Comparison of ENCODE assay signal across 16 cellular contexts in genomic region chr21:17537299-17537698, GRCh38. TPM values are rescaled to one million over a fixed set of nuclear protein-coding genes. Genes with fewer than 3 reads are reported as not detected.
DNase-seq lines count a peak whose midpoint lies in the region; ATAC-seq, FAIRE-seq and TF ChIP-seq lines count a peak whose summit lies in the region.
"Had no signal": no experiment of that assay in that cellular context is flagged by ENCODE, and none has a peak within 500 bp of the region (broad histone marks: within the 10 kb centered on the region; RNA-seq: fewer than 3 reads in every experiment).

No MANE protein-coding gene starts in this region.

- FAIRE-seq in GM12892 (lab: Jason Lieb, UNC): no peak
- FAIRE-seq: endometrium, G401.6, K562 had no signal

- DNase-seq in ELR (ENCODE audit: low read depth): peak; percentile 27
- DNase-seq in NCI-H2227 (lab: John Stamatoyannopoulos, UW; ENCODE audit: unreplicated experiment): peak; percentile 20
- peak; percentile 14 for DNase-seq in cardiac fibroblast (ENCODE audit: low read depth in 2 of 2)
- no peak for DNase-seq in left colon
- no peak for DNase-seq in GM12892 (ENCODE audit: insufficient read length)
- no peak for DNase-seq in GM10266 (ENCODE audit: extremely low spot score)
- no peak for DNase-seq in NCI-H82 (lab: John Stamatoyannopoulos, UW)
- DNase-seq: activated CD8-positive, alpha-beta T cell treated with anti-CD3 and anti-CD28 coated beads for 36 hours; HCEC 1CT; NCI-H1436; uterus had no signal

- no peak for TF ChIP-seq POLR2A in GM12892 (IDR thresholded peaks at IDR 0.05; ENCODE audit: low read depth, low read length)

- H3K4me3 ChIP-seq in cardiac fibroblast (replicated peaks in 1 of 2; ENCODE audit: low read depth in 2 of 2, low read length in 2 of 2): no peak overlapping the region
- H3K4me3 ChIP-seq: K562, skin epidermis, uterus had no signal

- intact Hi-C loops in left colon (cut with DNase I, micrococcal nuclease): no loop called here

- TF ChIP-seq CTCF in cardiac fibroblast (IDR thresholded peaks at IDR 0.05; ENCODE audit: low read depth, low read length) (no peak), GM10266 (IDR thresholded peaks at IDR 0.05; ENCODE audit: control insufficient read depth, insufficient read depth, low read depth, missing control alignments) (no peak)

- ATAC-seq in left colon (peak; percentile 32), HG02678 (IDR thresholded peaks at IDR 0.05; ENCODE audit: unreplicated experiment) (no peak)
- ATAC-seq: activated CD8-positive, alpha-beta T cell treated with anti-CD3 and anti-CD28 coated beads for 36 hours; K562 had no signal

RNA-seq across cellular contexts. Expression of gene CXADR, which starts 24.5 kb away (rescaled TPM):
- 10 to 100 TPM; 70.5 to 79.2 TPM for total RNA-seq in left colon
- polyA plus RNA-seq in GM12892 (2012; ENCODE audit: missing spikeins): 0.17 TPM

Comparison
In these comparisons a context has a peak if more than half of its experiments do, and no peak if none do; other contexts are left out.
1. DNase-seq: peak in ELR (single experiment), NCI-H2227 (single experiment) and cardiac fibroblast (2 of 2); none in left colon (0 of 2), GM12892 (single experiment), GM10266 (single experiment) and NCI-H82 (single experiment).